ENCODE assay signal across 8 cellular contexts in genomic region chr6:16276991-16277981, GRCh38. TPM values are rescaled to one million over a fixed set of nuclear protein-coding genes. Genes with fewer than 3 reads are reported as not detected.
DNase-seq lines count a peak whose midpoint lies in the region; ATAC-seq and TF ChIP-seq lines count a peak whose summit lies in the region.

No MANE protein-coding gene starts in this region.

- H3K4me2 ChIP-seq in hepatocyte, result peak overlapping the region; percentile 66

- peak overlapping the region; percentile 10 for H2AFZ ChIP-seq in hepatocyte

- H3K9me2 ChIP-seq in hepatocyte (replicated peaks; ENCODE audit: insufficient read depth), result no peaks in the 10 kb centered on the region

- no peaks in the 10 kb centered on the region for H3K79me2 ChIP-seq in hepatocyte

- no peak overlapping the region for H3K4me3 Mint-ChIP-seq in stimulated activated naive B cell treated with anti-CD40 and anti-IgM and Interleukin-4, amounts not matched to agents 10 μg/mL and 1 μg/mL and 100 μg/mL, for 72 hours

- H3K4me3 ChIP-seq in A673 (ENCODE audit: low read depth, low read length, poor library complexity, severe bottlenecking), result no peak overlapping the region
- H3K4me3 ChIP-seq in adrenal gland, result no peak overlapping the region
- no peak overlapping the region for H3K4me3 ChIP-seq in hepatocyte

- H3K27me3 Mint-ChIP-seq in stimulated activated naive B cell treated with anti-CD40 and anti-IgM and Interleukin-4, amounts not matched to agents 10 μg/mL and 1 μg/mL and 100 μg/mL, for 72 hours, result peaks cover 12 to 24% of the 10 kb centered on the region in 2 donors

- H3K36me3 ChIP-seq in A673 (ENCODE audit: insufficient read depth, low read length, poor library complexity, severe bottlenecking) (no peaks in the 10 kb centered on the region), adrenal gland (replicated peaks in 1 of 2) (no peaks in the 10 kb centered on the region), hepatocyte (replicated peaks; ENCODE audit: insufficient read depth, low read depth) (no peaks in the 10 kb centered on the region)

- H3K4me1 ChIP-seq in A673 (ENCODE audit: insufficient read depth, low read length, poor library complexity, severe bottlenecking) (peaks cover 8% of the 10 kb centered on the region), adrenal gland (replicated peaks in 1 of 2) (peaks cover 0 to 8% of the 10 kb centered on the region in 2 donors), hepatocyte (ENCODE audit: insufficient read depth) (peaks cover 27% of the 10 kb centered on the region)

- H3K27ac Mint-ChIP-seq in stimulated activated naive B cell treated with anti-CD40 and anti-IgM and Interleukin-4, amounts not matched to agents 10 μg/mL and 1 μg/mL and 100 μg/mL, for 72 hours, result no peak overlapping the region

- ATAC-seq in stimulated activated naive B cell treated with anti-CD40 and anti-IgM and Interleukin-4, amounts not matched to agents 10 μg/mL and 1 μg/mL and 100 μg/mL, for 72 hours (replicated peaks), result peak; percentile 49 to 69
- no peak for ATAC-seq in GM21360 (IDR thresholded peaks at IDR 0.05; ENCODE audit: unreplicated experiment)

- no peak for TF ChIP-seq POLR2A in adrenal gland (IDR thresholded peaks at IDR 0.05)

- H3K27me3 ChIP-seq in A673 (replicated peaks; ENCODE audit: insufficient read depth, low read depth, low read length, poor library complexity) (no peaks in the 10 kb centered on the region), adrenal gland (no peaks in the 10 kb centered on the region), hepatocyte (no peaks in the 10 kb centered on the region)

- TF ChIP-seq CTCF in A673 (conservative IDR thresholded peaks at IDR 0.05; ENCODE audit: low read depth, low read length) (peak; percentile 50), GM13976 (IDR thresholded peaks at IDR 0.05; ENCODE audit: borderline replicate concordance, control extremely low read depth, extremely low read depth, insufficient read depth, missing control alignments) (no peak), adrenal gland (IDR thresholded peaks at IDR 0.05) (peak in 4 of 6 experiments; percentile 26 to 32 (median 28)), hepatocyte (IDR thresholded peaks at IDR 0.05; ENCODE audit: poor library complexity) (peak; percentile 63)

- POLR2A ChIA-PET in A673 (lab: Charles Lee; ENCODE audit: low non-redundant PET), result no interaction called here

- BruUV-seq in A673 (replicated peaks; lab: Mats Ljungman, UMichigan), result no TSS peak

- DNase-seq in A673 (ENCODE audit: low spot score) (peak; percentile 80), GM13976 (ENCODE audit: low spot score) (peak; percentile 64), NCI-H226 (peak; percentile 88), adrenal gland (peak; percentile 51 to 81 (median 71)), hepatocyte (ENCODE audit: low spot score) (peak; percentile 94), cortex of kidney (lab: John Stamatoyannopoulos, UW) (no peak)
- peak; percentile 14 for DNase-seq in stimulated activated naive B cell treated with anti-CD40 and anti-IgM and Interleukin-4, amounts not matched to agents 10 μg/mL and 1 μg/mL and 100 μg/mL, for 72 hours

- CTCF ChIA-PET in A673 (lab: Charles Lee), result interaction anchor here (0.7 kb wide), 1 partner anchor 9 kb away, joined by 3 read pairs; no protein-coding TSS in a partner anchor

- no peaks in the 10 kb centered on the region for H4K20me1 ChIP-seq in hepatocyte (ENCODE audit: insufficient read depth, poor library complexity, severe bottlenecking)

- no peaks in the 10 kb centered on the region for H3K9me3 Mint-ChIP-seq in stimulated activated naive B cell treated with anti-CD40 and anti-IgM and Interleukin-4, amounts not matched to agents 10 μg/mL and 1 μg/mL and 100 μg/mL, for 72 hours

- in situ Hi-C loops in GM13976 (cut with MboI; ENCODE audit: low sequenced_read_pairs, unreplicated experiment), result no loop called here

- H3K27ac ChIP-seq in A673 (ENCODE audit: low read depth, low read length, poor library complexity, severe bottlenecking), result no peak overlapping the region
- no peak overlapping the region for H3K27ac ChIP-seq in adrenal gland
- H3K27ac ChIP-seq in hepatocyte, result peak overlapping the region; percentile 92

- 55 to 58% (median 56%) methylated on average over 19 to 20 of the region's 20 CpGs for WGBS in adrenal gland, 4 donors
- 23% methylated on average over 20 of the region's 20 CpGs for WGBS in hepatocyte (ENCODE audit: low lambda C conversion rate, missing lambda C conversion rate)

- no peaks in the 10 kb centered on the region for H3K9me3 ChIP-seq in A673 (ENCODE audit: low read depth, low read length, poor library complexity, severe bottlenecking)
- no peaks in the 10 kb centered on the region for H3K9me3 ChIP-seq in adrenal gland (replicated peaks in 1 of 3)
- no peaks in the 10 kb centered on the region for H3K9me3 ChIP-seq in hepatocyte (ENCODE audit: low read depth)

- intact Hi-C loops in A673 (cut with micrococcal nuclease; ENCODE audit: unreplicated experiment) (no loop called here), adrenal gland (cut with DNase I) (no loop called here)

- peaks cover 0 to 3% of the 10 kb centered on the region in 2 donors for H3K36me3 Mint-ChIP-seq in stimulated activated naive B cell treated with anti-CD40 and anti-IgM and Interleukin-4, amounts not matched to agents 10 μg/mL and 1 μg/mL and 100 μg/mL, for 72 hours

- H3K4me1 Mint-ChIP-seq in stimulated activated naive B cell treated with anti-CD40 and anti-IgM and Interleukin-4, amounts not matched to agents 10 μg/mL and 1 μg/mL and 100 μg/mL, for 72 hours, result peaks cover 21 to 23% of the 10 kb centered on the region in 2 donors

RNA-seq across cellular contexts. Expression of gene GMPR, which starts 38.9 kb away (rescaled TPM):
- 0.32 and 0.76 TPM in 2 replicates for total RNA-seq in A673 (2021)
- 10 to 100 TPM; 18.5 to 47.6 (median 26.3) TPM for total RNA-seq in adrenal gland
- polyA plus RNA-seq in adrenal gland, result 10 to 100 TPM; 17.0 to 49.1 (median 31.8) TPM
- 6.1 and 8.7 TPM in 2 replicates for total RNA-seq in hepatocyte
- 16.5 and 16.6 TPM in 2 replicates for polyA plus RNA-seq in hepatocyte
